Comparison of ENCODE assay signal across 26 cellular contexts in genomic region chr13:97346097-97346496, GRCh38.
"Had no signal": no experiment of that assay in that cellular context is flagged by ENCODE, and none has a peak within 500 bp of the region (broad histone marks: within the 10 kb centered on the region; RNA-seq: fewer than 3 reads in every experiment).

No MANE protein-coding gene starts in this region.

- H3K27me3 Mint-ChIP-seq: naive thymus-derived CD4-positive, alpha-beta T cell; stimulated activated memory B cell treated with anti-CD40 and anti-IgM and Interleukin-4, amounts not matched to agents 10 μg/mL and 1 μg/mL and 100 μg/mL, for 72 hours; stimulated activated naive CD8-positive, alpha-beta T cell treated with anti-CD3 and anti-CD28 coated beads, Interleukin-15, amount 100 ng/mL, for 72 hours had no signal

- H3K9me3 ChIP-seq: left lung, prostate gland, right atrium auricular region, thyroid gland had no signal

- H3K4me2 ChIP-seq: neural progenitor cell had no signal

- DNase-seq: effector CD8-positive, alpha-beta T cell; endodermal cell; erythroblast; esophagus squamous epithelium; foreskin melanocyte; glutamatergic neuron; heart right ventricle; hippocampal formation; left cardiac atrium; mesenchymal stem cell; naive thymus-derived CD4-positive, alpha-beta T cell; sigmoid colon; stimulated activated CD4-positive, alpha-beta T cell treated with anti-CD3 and anti-CD28 coated beads, Interleukin-4, amount 100 ng/mL, for 4 hours; stimulated activated naive CD8-positive, alpha-beta T cell treated with anti-CD3 and anti-CD28 coated beads, Interleukin-15, amount 100 ng/mL, for 72 hours; thyroid gland; trophoblast cell had no signal

- H3K9ac ChIP-seq: neural progenitor cell, parathyroid adenoma had no signal

- H3K4me1 ChIP-seq: neural progenitor cell, parathyroid adenoma, prostate gland had no signal

- H3K4me3 Mint-ChIP-seq: mesothelial cell of epicardium; naive thymus-derived CD4-positive, alpha-beta T cell; nephron; neural progenitor cell; stimulated activated memory B cell treated with anti-CD40 and anti-IgM and Interleukin-4, amounts not matched to agents 10 μg/mL and 1 μg/mL and 100 μg/mL, for 72 hours; stimulated activated naive CD8-positive, alpha-beta T cell treated with anti-CD3 and anti-CD28 coated beads, Interleukin-15, amount 100 ng/mL, for 72 hours had no signal

- H3K9me3 Mint-ChIP-seq: naive thymus-derived CD4-positive, alpha-beta T cell; stimulated activated memory B cell treated with anti-CD40 and anti-IgM and Interleukin-4, amounts not matched to agents 10 μg/mL and 1 μg/mL and 100 μg/mL, for 72 hours; stimulated activated naive CD8-positive, alpha-beta T cell treated with anti-CD3 and anti-CD28 coated beads, Interleukin-15, amount 100 ng/mL, for 72 hours had no signal

- FAIRE-seq: colon, endothelial cell of umbilical vein had no signal

- H3K36me3 ChIP-seq: neural progenitor cell, prostate gland had no signal

- H3K4me1 Mint-ChIP-seq: endodermal cell; neural progenitor cell; stimulated activated memory B cell treated with anti-CD40 and anti-IgM and Interleukin-4, amounts not matched to agents 10 μg/mL and 1 μg/mL and 100 μg/mL, for 72 hours; stimulated activated naive CD8-positive, alpha-beta T cell treated with anti-CD3 and anti-CD28 coated beads, Interleukin-15, amount 100 ng/mL, for 72 hours had no signal

- H3K79me2 ChIP-seq: parathyroid adenoma had no signal

- H3K27me3 ChIP-seq: esophagus squamous epithelium, heart right ventricle, left lung, neural progenitor cell, right atrium auricular region, sigmoid colon, thyroid gland had no signal

- H3K27ac Mint-ChIP-seq: endodermal cell; mesothelial cell of epicardium; naive thymus-derived CD4-positive, alpha-beta T cell; nephron; neural progenitor cell; stimulated activated memory B cell treated with anti-CD40 and anti-IgM and Interleukin-4, amounts not matched to agents 10 μg/mL and 1 μg/mL and 100 μg/mL, for 72 hours; stimulated activated naive CD8-positive, alpha-beta T cell treated with anti-CD3 and anti-CD28 coated beads, Interleukin-15, amount 100 ng/mL, for 72 hours had no signal

- H2AFZ ChIP-seq: neural progenitor cell, parathyroid adenoma had no signal

- H3K27ac ChIP-seq: esophagus squamous epithelium, heart right ventricle, left lung, neural progenitor cell, parathyroid adenoma, prostate gland, right atrium auricular region, thyroid gland had no signal

- ATAC-seq: heart right ventricle; left cardiac atrium; left lung; naive thymus-derived CD4-positive, alpha-beta T cell; stimulated activated memory B cell treated with anti-CD40 and anti-IgM and Interleukin-4, amounts not matched to agents 10 μg/mL and 1 μg/mL and 100 μg/mL, for 72 hours; stimulated activated naive CD8-positive, alpha-beta T cell treated with anti-CD3 and anti-CD28 coated beads, Interleukin-15, amount 100 ng/mL, for 72 hours had no signal

- H3K4me3 ChIP-seq: esophagus squamous epithelium, heart right ventricle, left lung, neural progenitor cell, prostate gland, right atrium auricular region, sigmoid colon, thyroid gland had no signal
